1 cellular context compared by ENCODE assay signal in the genomic region with DNA sequence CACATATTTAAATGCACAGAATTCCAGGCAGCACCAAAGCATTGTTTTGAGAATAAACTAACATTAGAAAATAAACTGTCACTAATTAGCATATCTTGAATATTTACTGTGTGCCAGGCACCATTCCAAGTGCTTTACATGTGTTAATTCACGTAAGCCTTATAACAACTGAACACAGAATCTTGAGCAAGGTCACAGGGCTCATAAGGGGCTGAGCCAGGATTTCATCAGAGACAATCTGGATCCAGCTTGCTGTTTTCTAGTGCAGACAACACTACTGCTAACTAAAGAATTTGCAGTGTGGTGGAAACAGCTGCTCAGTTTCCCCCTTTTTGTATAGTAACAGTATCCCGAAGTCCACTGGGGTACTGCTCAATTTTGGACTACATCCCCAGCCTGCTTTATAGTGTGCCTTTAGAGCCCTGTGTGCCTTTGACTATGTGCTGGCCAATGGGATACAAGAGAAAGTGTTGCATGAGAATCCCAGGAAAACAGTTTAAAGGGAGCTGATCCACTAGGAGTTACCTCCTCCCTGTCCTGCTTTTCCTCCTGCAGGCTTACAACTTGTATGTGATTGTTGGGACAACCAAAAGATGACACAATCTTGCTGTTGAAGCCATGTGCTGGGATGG.
TF ChIP-seq lines count a peak whose summit lies in the region.

No MANE protein-coding gene starts in this region.

TF ChIP-seq in GM23338, 12 proteins besides CTCF, POLR2A, EP300 and RAD21 (continued from another document):
- TF ChIP-seq REST (IDR thresholded peaks at IDR 0.05; ENCODE audit: unreplicated experiment) (no peak), NANOG (IDR thresholded peaks at IDR 0.05; ENCODE audit: borderline replicate concordance) (peak; percentile 50; the same call in 1 of the 2 replicates), STAT1 (IDR thresholded peaks at IDR 0.05; ENCODE audit: unreplicated experiment) (no peak), ZNF114 (CRISPR knock-in tag; IDR thresholded peaks at IDR 0.05) (no peak)
- TF ChIP-seq, protein P1, sequence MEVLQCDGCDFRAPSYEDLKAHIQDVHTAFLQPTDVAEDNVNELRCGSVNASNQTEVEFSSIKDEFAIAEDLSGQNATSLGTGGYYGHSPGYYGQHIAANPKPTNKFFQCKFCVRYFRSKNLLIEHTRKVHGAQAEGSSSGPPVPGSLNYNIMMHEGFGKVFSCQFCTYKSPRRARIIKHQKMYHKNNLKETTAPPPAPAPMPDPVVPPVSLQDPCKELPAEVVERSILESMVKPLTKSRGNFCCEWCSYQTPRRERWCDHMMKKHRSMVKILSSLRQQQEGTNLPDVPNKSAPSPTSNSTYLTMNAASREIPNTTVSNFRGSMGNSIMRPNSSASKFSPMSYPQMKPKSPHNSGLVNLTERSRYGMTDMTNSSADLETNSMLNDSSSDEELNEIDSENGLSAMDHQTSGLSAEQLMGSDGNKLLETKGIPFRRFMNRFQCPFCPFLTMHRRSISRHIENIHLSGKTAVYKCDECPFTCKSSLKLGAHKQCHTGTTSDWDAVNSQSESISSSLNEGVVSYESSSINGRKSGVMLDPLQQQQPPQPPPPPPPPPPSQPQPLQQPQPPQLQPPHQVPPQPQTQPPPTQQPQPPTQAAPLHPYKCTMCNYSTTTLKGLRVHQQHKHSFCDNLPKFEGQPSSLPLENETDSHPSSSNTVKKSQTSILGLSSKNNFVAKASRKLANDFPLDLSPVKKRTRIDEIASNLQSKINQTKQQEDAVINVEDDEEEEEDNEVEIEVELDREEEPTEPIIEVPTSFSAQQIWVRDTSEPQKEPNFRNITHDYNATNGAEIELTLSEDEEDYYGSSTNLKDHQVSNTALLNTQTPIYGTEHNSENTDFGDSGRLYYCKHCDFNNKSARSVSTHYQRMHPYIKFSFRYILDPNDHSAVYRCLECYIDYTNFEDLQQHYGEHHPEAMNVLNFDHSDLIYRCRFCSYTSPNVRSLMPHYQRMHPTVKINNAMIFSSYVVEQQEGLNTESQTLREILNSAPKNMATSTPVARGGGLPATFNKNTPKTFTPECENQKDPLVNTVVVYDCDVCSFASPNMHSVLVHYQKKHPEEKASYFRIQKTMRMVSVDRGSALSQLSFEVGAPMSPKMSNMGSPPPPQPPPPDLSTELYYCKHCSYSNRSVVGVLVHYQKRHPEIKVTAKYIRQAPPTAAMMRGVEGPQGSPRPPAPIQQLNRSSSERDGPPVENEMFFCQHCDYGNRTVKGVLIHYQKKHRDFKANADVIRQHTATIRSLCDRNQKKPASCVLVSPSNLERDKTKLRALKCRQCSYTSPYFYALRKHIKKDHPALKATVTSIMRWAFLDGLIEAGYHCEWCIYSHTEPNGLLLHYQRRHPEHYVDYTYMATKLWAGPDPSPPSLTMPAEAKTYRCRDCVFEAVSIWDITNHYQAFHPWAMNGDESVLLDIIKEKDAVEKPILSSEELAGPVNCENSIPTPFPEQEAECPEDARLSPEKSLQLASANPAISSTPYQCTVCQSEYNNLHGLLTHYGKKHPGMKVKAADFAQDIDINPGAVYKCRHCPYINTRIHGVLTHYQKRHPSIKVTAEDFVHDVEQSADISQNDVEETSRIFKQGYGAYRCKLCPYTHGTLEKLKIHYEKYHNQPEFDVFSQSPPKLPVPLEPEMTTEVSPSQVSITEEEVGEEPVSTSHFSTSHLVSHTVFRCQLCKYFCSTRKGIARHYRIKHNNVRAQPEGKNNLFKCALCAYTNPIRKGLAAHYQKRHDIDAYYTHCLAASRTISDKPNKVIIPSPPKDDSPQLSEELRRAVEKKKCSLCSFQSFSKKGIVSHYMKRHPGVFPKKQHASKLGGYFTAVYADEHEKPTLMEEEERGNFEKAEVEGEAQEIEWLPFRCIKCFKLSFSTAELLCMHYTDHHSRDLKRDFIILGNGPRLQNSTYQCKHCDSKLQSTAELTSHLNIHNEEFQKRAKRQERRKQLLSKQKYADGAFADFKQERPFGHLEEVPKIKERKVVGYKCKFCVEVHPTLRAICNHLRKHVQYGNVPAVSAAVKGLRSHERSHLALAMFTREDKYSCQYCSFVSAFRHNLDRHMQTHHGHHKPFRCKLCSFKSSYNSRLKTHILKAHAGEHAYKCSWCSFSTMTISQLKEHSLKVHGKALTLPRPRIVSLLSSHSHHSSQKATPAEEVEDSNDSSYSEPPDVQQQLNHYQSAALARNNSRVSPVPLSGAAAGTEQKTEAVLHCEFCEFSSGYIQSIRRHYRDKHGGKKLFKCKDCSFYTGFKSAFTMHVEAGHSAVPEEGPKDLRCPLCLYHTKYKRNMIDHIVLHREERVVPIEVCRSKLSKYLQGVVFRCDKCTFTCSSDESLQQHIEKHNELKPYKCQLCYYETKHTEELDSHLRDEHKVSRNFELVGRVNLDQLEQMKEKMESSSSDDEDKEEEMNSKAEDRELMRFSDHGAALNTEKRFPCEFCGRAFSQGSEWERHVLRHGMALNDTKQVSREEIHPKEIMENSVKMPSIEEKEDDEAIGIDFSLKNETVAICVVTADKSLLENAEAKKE (CRISPR knock-in tag; IDR thresholded peaks at IDR 0.05): no peak
